In genomic region chr11:67117667-67118058, GRCh38 we compare ENCODE assay signal across 8 cellular contexts. TPM values are rescaled to one million over a fixed set of nuclear protein-coding genes. Genes with fewer than 3 reads are reported as not detected.
DNase-seq lines count a peak whose midpoint lies in the region; ATAC-seq and TF ChIP-seq lines count a peak whose summit lies in the region.

No MANE protein-coding gene starts in this region.

- H3K4me3 Mint-ChIP-seq in activated CD4-positive, alpha-beta T cell treated with anti-CD3 and anti-CD28 coated beads, Interleukin-2, amount 10 ng/mL, durations not matched to agents 7 days and 5 days: peak overlapping the region; percentile 73

- H3K27me3 Mint-ChIP-seq in activated CD4-positive, alpha-beta T cell treated with anti-CD3 and anti-CD28 coated beads, Interleukin-2, amount 10 ng/mL, durations not matched to agents 7 days and 5 days: no peaks in the 10 kb centered on the region

- peaks cover 25% of the 10 kb centered on the region for H3K4me1 ChIP-seq in mucosa of descending colon (ENCODE audit: low read depth)
- H3K4me1 ChIP-seq in testis: peaks cover 21% of the 10 kb centered on the region

- peak overlapping the region; percentile 76 to 99 for H3K27ac ChIP-seq in testis

- no peak for ATAC-seq in mucosa of descending colon
- no peak for ATAC-seq in HG03139 (IDR thresholded peaks at IDR 0.05; ENCODE audit: unreplicated experiment)

- no peak for TF ChIP-seq POLR2A in testis (IDR thresholded peaks at IDR 0.05)

- H3K9me3 Mint-ChIP-seq in activated CD4-positive, alpha-beta T cell treated with anti-CD3 and anti-CD28 coated beads, Interleukin-2, amount 10 ng/mL, durations not matched to agents 7 days and 5 days: no peaks in the 10 kb centered on the region

- H3K9me3 ChIP-seq in mucosa of descending colon (no peaks in the 10 kb centered on the region), testis (no peaks in the 10 kb centered on the region)

- H3K4me3 ChIP-seq in mucosa of descending colon (peak overlapping the region; percentile 26), testis (peak overlapping the region; percentile 51 to 87)

- H3K36me3 ChIP-seq in mucosa of descending colon (ENCODE audit: low read depth): no peaks in the 10 kb centered on the region
- no peaks in the 10 kb centered on the region for H3K36me3 ChIP-seq in testis (ENCODE audit: low read depth, missing control alignments)

- TF ChIP-seq CTCF in mucosa of descending colon (IDR thresholded peaks at IDR 0.05): no peak
- no peak for TF ChIP-seq CTCF in testis (IDR thresholded peaks at IDR 0.05)

- POLR2A ChIA-PET in activated CD4-positive, alpha-beta T cell treated with anti-CD3 and anti-CD28 coated beads, Interleukin-2, amount 10 ng/mL, durations not matched to agents 7 days and 5 days (lab: Charles Lee): no interaction called here

- DNase-seq in NCI-H510A (lab: John Stamatoyannopoulos, UW) (peak; percentile 36), NCI-H510A treated with DMSO at 0.1 percent for 48 hours (lab: John Stamatoyannopoulos, UW) (no peak), mucosa of descending colon (peak; percentile 50 to 63 (median 63)), testis (peak; percentile 62), NCI-H524 (lab: John Stamatoyannopoulos, UW) (no peak)
- peak; percentile 27 for DNase-seq in activated CD4-positive, alpha-beta T cell treated with anti-CD3 and anti-CD28 coated beads, Interleukin-2, amount 10 ng/mL, durations not matched to agents 7 days and 5 days
- DNase-seq in effector CD4-positive, alpha-beta T cell: peak; percentile 30

- H3K27ac Mint-ChIP-seq in activated CD4-positive, alpha-beta T cell treated with anti-CD3 and anti-CD28 coated beads, Interleukin-2, amount 10 ng/mL, durations not matched to agents 7 days and 5 days: peak overlapping the region; percentile 91

- CTCF ChIA-PET in activated CD4-positive, alpha-beta T cell treated with anti-CD3 and anti-CD28 coated beads, Interleukin-2, amount 10 ng/mL, durations not matched to agents 7 days and 5 days (lab: Charles Lee): interaction anchor here (0.8 kb wide), 1 partner anchor 21 kb away, joined by 3 read pairs; no protein-coding TSS in a partner anchor

- H3K27me3 ChIP-seq in testis: no peaks in the 10 kb centered on the region

- intact Hi-C loops in mucosa of descending colon (cut with DNase I, micrococcal nuclease) (no loop called here), testis (cut with DNase I; ENCODE audit: low total_unique reads) (no loop called here)

- peaks cover 30% of the 10 kb centered on the region for H3K4me1 Mint-ChIP-seq in activated CD4-positive, alpha-beta T cell treated with anti-CD3 and anti-CD28 coated beads, Interleukin-2, amount 10 ng/mL, durations not matched to agents 7 days and 5 days

- WGBS in testis, 2 donors: 5 to 21% methylated on average over 6 to 30 of the region's 44 CpGs

- peaks cover 19% of the 10 kb centered on the region for H3K36me3 Mint-ChIP-seq in activated CD4-positive, alpha-beta T cell treated with anti-CD3 and anti-CD28 coated beads, Interleukin-2, amount 10 ng/mL, durations not matched to agents 7 days and 5 days (ENCODE audit: low read depth)

RNA-seq across cellular contexts. Expression of gene KDM2A, which starts 1.4 kb away (rescaled TPM):
- 10 to 100 TPM; 83.8 to 94.0 TPM for total RNA-seq in activated CD4-positive, alpha-beta T cell treated with anti-CD3 and anti-CD28 coated beads, Interleukin-2, amount 10 ng/mL, durations not matched to agents 7 days and 5 days
- total RNA-seq in mucosa of descending colon (10 to 100 TPM; 67.2 to 84.6 (median 77.1) TPM), testis (100 to 1,000 TPM; 142 to 169 TPM)
- 106 TPM for polyA plus RNA-seq in testis (ENCODE audit: insufficient read depth, low read depth, low replicate concordance)

Comparison
In these comparisons a context has a peak if more than half of its experiments do, and no peak if none do; other contexts are left out.
1. DNase-seq: peak in NCI-H510A (single experiment), activated CD4-positive, alpha-beta T cell treated with anti-CD3 and anti-CD28 coated beads, Interleukin-2, amount 10 ng/mL, durations not matched to agents 7 days and 5 days (single experiment), effector CD4-positive, alpha-beta T cell (single experiment), mucosa of descending colon (3 of 3) and testis (single experiment); none in NCI-H510A treated with DMSO at 0.1 percent for 48 hours (single experiment) and NCI-H524 (0 of 2).